10 cellular contexts compared by ENCODE assay signal in the genomic region with DNA sequence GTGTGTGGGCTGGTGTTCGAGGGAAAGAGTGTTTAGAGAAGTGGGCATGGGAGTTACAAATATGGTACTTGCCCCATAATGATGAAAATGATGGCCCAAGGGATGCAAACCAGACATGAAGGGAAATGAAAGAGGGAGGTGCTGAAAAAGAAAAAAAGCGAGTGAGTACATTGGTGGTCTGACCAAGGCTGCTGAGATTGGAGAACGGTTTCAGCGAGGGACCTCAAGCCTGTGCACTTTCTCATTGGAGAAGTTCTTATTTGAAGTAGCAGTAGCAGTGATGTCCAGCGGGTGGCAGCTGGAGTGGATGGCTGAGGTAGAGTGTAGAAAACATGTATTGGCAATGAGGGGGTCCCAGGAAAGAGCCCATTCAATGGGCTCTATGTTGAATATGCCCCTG. TPM values are rescaled to one million over a fixed set of nuclear protein-coding genes. Genes with fewer than 3 reads are reported as not detected.
DNase-seq lines count a peak whose midpoint lies in the region; ATAC-seq and TF ChIP-seq lines count a peak whose summit lies in the region.
"Had no signal": no experiment of that assay in that cellular context is flagged by ENCODE, and none has a peak within 500 bp of the region (broad histone marks: within the 10 kb centered on the region; RNA-seq: fewer than 3 reads in every experiment).

No MANE protein-coding gene starts in this region.

- H3K36me3 Mint-ChIP-seq in activated B cell treated with CpG ODN at 0.5 μM for 24 hours (ENCODE audit: low read depth): no peaks in the 10 kb centered on the region
- H3K36me3 Mint-ChIP-seq in activated T-helper 1 cell treated with anti-CD3 and anti-CD28 coated beads, Interleukin-12 subunit alpha, Interleukin-12 subunit beta, Interleukin-2, Interleukin-4 antibody, amounts not matched to agents 30 ng/mL and 10 ng/mL and 1 ng/mL, durations not matched to agents 14 hours and 24 hours and 36 hours (ENCODE audit: low read depth): no peaks in the 10 kb centered on the region
- H3K36me3 Mint-ChIP-seq: CD4-positive, CD25-positive, alpha-beta regulatory T cell had no signal

- CTCF ChIA-PET in A673 (lab: Charles Lee): no interaction called here
- CTCF ChIA-PET in activated B cell treated with CpG ODN at 0.5 μM for 24 hours (lab: Charles Lee): interaction anchor here (1.7 to 1.8 kb wide), 2 partner anchors 23 to 47 kb away, joined by 4 read pairs; no protein-coding TSS in a partner anchor

- H3K9me3 Mint-ChIP-seq in activated B cell treated with CpG ODN at 0.5 μM for 24 hours: no peaks in the 10 kb centered on the region
- H3K9me3 Mint-ChIP-seq in activated T-helper 1 cell treated with anti-CD3 and anti-CD28 coated beads, Interleukin-12 subunit alpha, Interleukin-12 subunit beta, Interleukin-2, Interleukin-4 antibody, amounts not matched to agents 30 ng/mL and 10 ng/mL and 1 ng/mL, durations not matched to agents 14 hours and 24 hours and 36 hours: no peaks in the 10 kb centered on the region

- H3K9me3 ChIP-seq in A673 (ENCODE audit: low read depth, low read length, poor library complexity, severe bottlenecking): no peaks in the 10 kb centered on the region

- H3K27ac Mint-ChIP-seq in activated B cell treated with CpG ODN at 0.5 μM for 24 hours: no peak overlapping the region
- H3K27ac Mint-ChIP-seq in activated T-helper 1 cell treated with anti-CD3 and anti-CD28 coated beads, Interleukin-12 subunit alpha, Interleukin-12 subunit beta, Interleukin-2, Interleukin-4 antibody, amounts not matched to agents 30 ng/mL and 10 ng/mL and 1 ng/mL, durations not matched to agents 14 hours and 24 hours and 36 hours: no peak overlapping the region

- no peak overlapping the region for H3K27ac ChIP-seq in A673 (ENCODE audit: low read depth, low read length, poor library complexity, severe bottlenecking)

- H3K4me1 Mint-ChIP-seq in activated B cell treated with CpG ODN at 0.5 μM for 24 hours: peaks cover 50% of the 10 kb centered on the region
- peaks cover 56% of the 10 kb centered on the region for H3K4me1 Mint-ChIP-seq in activated T-helper 1 cell treated with anti-CD3 and anti-CD28 coated beads, Interleukin-12 subunit alpha, Interleukin-12 subunit beta, Interleukin-2, Interleukin-4 antibody, amounts not matched to agents 30 ng/mL and 10 ng/mL and 1 ng/mL, durations not matched to agents 14 hours and 24 hours and 36 hours (ENCODE audit: low read depth)

- H3K36me3 ChIP-seq in A673 (ENCODE audit: insufficient read depth, low read length, poor library complexity, severe bottlenecking): no peaks in the 10 kb centered on the region

- DNase-seq in A673 (ENCODE audit: low spot score) (no peak), activated B cell treated with CpG ODN at 0.5 μM for 24 hours (no peak), HT-29 (ENCODE audit: low spot score) (no peak), cerebellum (ENCODE audit: low spot score) (no peak)
- no peak for DNase-seq in activated T-helper 1 cell treated with anti-CD3 and anti-CD28 coated beads, Interleukin-12 subunit alpha, Interleukin-12 subunit beta, Interleukin-2, Interleukin-4 antibody, amounts not matched to agents 30 ng/mL and 10 ng/mL and 1 ng/mL, durations not matched to agents 14 hours and 24 hours and 36 hours (ENCODE audit: low spot score)
- no peak for DNase-seq in stimulated activated naive CD4-positive, alpha-beta T cell (lab: John Stamatoyannopoulos, UW)
- DNase-seq: activated CD4-positive, alpha-beta T cell treated with anti-CD3 and anti-CD28 coated beads for 1 hour; CD4-positive, CD25-positive, alpha-beta regulatory T cell had no signal

- no peak overlapping the region for H3K4me3 ChIP-seq in A673 (ENCODE audit: low read depth, low read length, poor library complexity, severe bottlenecking)

- peaks cover 6% of the 10 kb centered on the region for H3K27me3 ChIP-seq in A673 (replicated peaks; ENCODE audit: insufficient read depth, low read depth, low read length, poor library complexity)

- H3K27me3 Mint-ChIP-seq in activated B cell treated with CpG ODN at 0.5 μM for 24 hours: no peaks in the 10 kb centered on the region
- H3K27me3 Mint-ChIP-seq in activated T-helper 1 cell treated with anti-CD3 and anti-CD28 coated beads, Interleukin-12 subunit alpha, Interleukin-12 subunit beta, Interleukin-2, Interleukin-4 antibody, amounts not matched to agents 30 ng/mL and 10 ng/mL and 1 ng/mL, durations not matched to agents 14 hours and 24 hours and 36 hours (ENCODE audit: insufficient read depth): no peaks in the 10 kb centered on the region

- TF ChIP-seq CTCF in A673 (conservative IDR thresholded peaks at IDR 0.05; ENCODE audit: low read depth, low read length) (0 out of 2 replicates have a peak, but pooled peaks have one; percentile 15), activated B cell treated with CpG ODN at 0.5 μM for 24 hours (IDR thresholded peaks at IDR 0.05) (no peak)

- intact Hi-C loops in A673 (cut with micrococcal nuclease; ENCODE audit: unreplicated experiment) (no loop called here), activated B cell treated with CpG ODN at 0.5 μM for 24 hours (cut with micrococcal nuclease) (loop anchor here (1.0 kb wide), 1 partner anchor 23 kb away; no protein-coding TSS in a partner anchor)
- intact Hi-C loops in activated T-helper 1 cell treated with anti-CD3 and anti-CD28 coated beads, Interleukin-12 subunit alpha, Interleukin-12 subunit beta, Interleukin-2, Interleukin-4 antibody, amounts not matched to agents 30 ng/mL and 10 ng/mL and 1 ng/mL, durations not matched to agents 14 hours and 24 hours and 36 hours (cut with micrococcal nuclease): no loop called here

- TF ChIP-seq POLR2A in GM18505 (IDR thresholded peaks at IDR 0.05; ENCODE audit: borderline replicate concordance, extremely low read depth, insufficient read depth, insufficient read length): peak; percentile 45

- H3K4me3 Mint-ChIP-seq in activated B cell treated with CpG ODN at 0.5 μM for 24 hours: no peak overlapping the region
- H3K4me3 Mint-ChIP-seq in activated T-helper 1 cell treated with anti-CD3 and anti-CD28 coated beads, Interleukin-12 subunit alpha, Interleukin-12 subunit beta, Interleukin-2, Interleukin-4 antibody, amounts not matched to agents 30 ng/mL and 10 ng/mL and 1 ng/mL, durations not matched to agents 14 hours and 24 hours and 36 hours: no peak overlapping the region
- H3K4me3 Mint-ChIP-seq: CD4-positive, CD25-positive, alpha-beta regulatory T cell had no signal

- H3K4me1 ChIP-seq in A673 (ENCODE audit: insufficient read depth, low read length, poor library complexity, severe bottlenecking): no peaks in the 10 kb centered on the region

- no peak for ATAC-seq in GM18505 (IDR thresholded peaks at IDR 0.05; ENCODE audit: unreplicated experiment)
- peak; percentile 49 for ATAC-seq in HG02973 (IDR thresholded peaks at IDR 0.05; ENCODE audit: unreplicated experiment)
- ATAC-seq in activated B cell treated with CpG ODN at 0.5 μM for 24 hours (ENCODE audit: low read depth): peak; percentile 31

- POLR2A ChIA-PET in A673 (lab: Charles Lee; ENCODE audit: low non-redundant PET) (no interaction called here), activated B cell treated with CpG ODN at 0.5 μM for 24 hours (lab: Charles Lee) (no interaction called here)

- BruUV-seq in A673 (replicated peaks; lab: Mats Ljungman, UMichigan): no TSS peak

RNA-seq across cellular contexts. Expression of a gene that starts 54.8 kb away (rescaled TPM):
- total RNA-seq in A673 (2021): 6.2 and 12.7 TPM in 2 replicates
- 207 and 226 TPM in 2 replicates for total RNA-seq in activated B cell treated with CpG ODN at 0.5 μM for 24 hours
- 250 and 257 TPM in 2 replicates for total RNA-seq in activated T-helper 1 cell treated with anti-CD3 and anti-CD28 coated beads, Interleukin-12 subunit alpha, Interleukin-12 subunit beta, Interleukin-2, Interleukin-4 antibody, amounts not matched to agents 30 ng/mL and 10 ng/mL and 1 ng/mL, durations not matched to agents 14 hours and 24 hours and 36 hours
- 1.2 and 1.7 TPM in 2 replicates for total RNA-seq in HT-29 (2014; rRNA removed; shearing (Covaris generic))
- total RNA-seq in cerebellum: 1.6 TPM

Comparison
In these comparisons a context has a peak if more than half of its experiments do, and no peak if none do; other contexts are left out.
1. RNA of a gene that starts 54.8 kb away (total RNA-seq): 250 to 257 TPM in activated T-helper 1 cell treated with anti-CD3 and anti-CD28 coated beads, Interleukin-12 subunit alpha, Interleukin-12 subunit beta, Interleukin-2, Interleukin-4 antibody, amounts not matched to agents 30 ng/mL and 10 ng/mL and 1 ng/mL, durations not matched to agents 14 hours and 24 hours and 36 hours and 207 to 226 TPM in activated B cell treated with CpG ODN at 0.5 μM for 24 hours; 6.2 to 12.7 TPM in A673, 1.6 TPM in cerebellum (single experiment) and 1.2 to 1.7 TPM in HT-29; every median in the first group is over 10 times any median in the second.